ENCODE assay signal across 7 cellular contexts in the genomic region with DNA sequence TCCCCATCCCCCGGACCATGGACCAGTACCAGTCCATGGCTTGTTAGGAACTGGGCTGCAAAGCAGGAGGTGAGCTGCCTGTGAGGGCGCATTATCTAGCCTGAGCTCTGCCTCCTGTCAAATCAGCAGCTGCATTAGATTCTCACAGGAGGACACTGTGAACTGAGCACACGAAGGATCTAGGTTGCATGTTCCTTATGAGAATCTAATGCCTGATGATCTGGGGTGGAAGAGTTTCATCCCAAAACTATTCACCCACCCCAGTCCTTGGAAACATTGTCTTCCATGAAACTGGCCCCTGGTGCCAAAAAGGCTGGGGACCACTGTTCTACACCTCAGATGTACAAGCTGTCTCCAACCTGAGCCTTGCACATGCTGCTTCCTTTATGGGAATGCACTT.
"Had no signal": no experiment of that assay in that cellular context is flagged by ENCODE, and none has a peak within 500 bp of the region (broad histone marks: within the 10 kb centered on the region; RNA-seq: fewer than 3 reads in every experiment).

No MANE protein-coding gene starts in this region.

- H3K4me3 ChIP-seq: GM23248, HAP-1, K562 had no signal

- H3K9me3 ChIP-seq: HAP-1 had no signal

- H3K27ac ChIP-seq: GM23248 had no signal

- ATAC-seq: HCT116, K562 had no signal

- DNase-seq: GM23248, GOT3, H7, IMR-90 had no signal

- H3K36me3 ChIP-seq: HAP-1 had no signal
